In the genomic region with DNA sequence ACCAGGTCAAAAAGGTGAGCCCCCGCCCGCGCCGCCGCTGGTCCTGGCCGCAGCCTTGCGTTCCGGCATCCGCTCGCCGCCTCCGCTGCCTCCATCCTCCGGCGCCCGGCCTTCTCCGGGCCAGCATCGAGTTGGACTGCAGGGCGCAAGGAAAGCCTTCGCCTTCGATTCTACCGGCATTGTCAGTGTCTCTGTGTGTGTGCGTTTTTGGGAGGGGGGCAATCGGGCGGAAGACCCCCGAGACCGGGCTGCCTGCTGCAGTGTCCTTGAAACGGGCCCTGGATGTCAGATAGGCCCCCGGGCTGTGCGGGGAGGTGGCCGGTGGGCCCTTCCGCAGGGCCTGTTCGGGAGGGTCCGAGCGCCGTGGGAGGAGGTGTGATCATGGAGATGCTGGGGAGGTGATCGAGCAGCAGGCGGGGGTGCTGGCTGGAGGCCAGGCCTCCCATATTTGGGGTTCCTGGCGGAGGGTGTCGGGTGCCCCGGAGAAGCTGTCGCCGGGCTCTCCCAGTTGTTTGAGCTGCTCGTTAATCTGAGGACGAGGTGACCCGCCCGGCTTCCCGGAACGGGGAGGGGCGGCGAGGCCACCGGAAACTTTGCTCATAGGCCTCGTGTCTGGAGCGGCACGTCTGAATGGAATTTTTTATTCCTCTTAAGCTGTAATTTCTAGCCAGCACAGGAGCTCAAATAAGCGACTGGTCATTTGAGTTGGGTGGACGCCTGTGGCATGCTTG, we compare ENCODE assay signal across 8 cellular contexts. TPM values are rescaled to one million over a fixed set of nuclear protein-coding genes. Genes with fewer than 3 reads are reported as not detected.
A peak's percentile ranks its signal among the peaks of the same experiment; 100 is the strongest.
DNase-seq lines count a peak whose midpoint lies in the region; ATAC-seq and TF ChIP-seq lines count a peak whose summit lies in the region.

No MANE protein-coding gene starts in this region.

- peak; percentile 19 for ATAC-seq in HG02981 (IDR thresholded peaks at IDR 0.05; ENCODE audit: unreplicated experiment)
- peak; percentile 48 to 88 (median 78) for ATAC-seq in heart right ventricle
- peak; percentile 46 for ATAC-seq in sciatic nerve
- no peak for ATAC-seq in GM18858 (IDR thresholded peaks at IDR 0.05; ENCODE audit: unreplicated experiment)

- WGBS in heart right ventricle, 2 donors: 0 to 1% methylated on average over 56 of the region's 56 CpGs

- H3F3A ChIP-seq in SU-DHL-6 (ENCODE audit: insufficient read depth): peaks cover 13% of the 10 kb centered on the region

- H3K27ac ChIP-seq in SU-DHL-6 (ENCODE audit: low read depth, low read length): no peak overlapping the region
- H3K27ac ChIP-seq in heart right ventricle: peak overlapping the region; percentile 79 to 99 (median 95)

- H3K4me2 ChIP-seq in SU-DHL-6 (ENCODE audit: low read depth, low read length, poor library complexity, severe bottlenecking): peak overlapping the region; percentile 73

- H3K27me3 ChIP-seq in SU-DHL-6 (ENCODE audit: low read length) (no peaks in the 10 kb centered on the region), heart right ventricle (no peaks in the 10 kb centered on the region)

- peak overlapping the region; percentile 91 for H3K4me3 ChIP-seq in SU-DHL-6 (ENCODE audit: insufficient read depth, low read length, poor library complexity, severe bottlenecking)
- H3K4me3 ChIP-seq in heart right ventricle: peak overlapping the region; percentile 68 to 100 (median 91)

- H2AFZ ChIP-seq in SU-DHL-6 (ENCODE audit: low read depth, low read length, severe bottlenecking): peak overlapping the region; percentile 64

- TF ChIP-seq CTCF in SU-DHL-6 (IDR thresholded peaks at IDR 0.05; ENCODE audit: insufficient read depth, low read length, poor library complexity, severe bottlenecking) (no peak), heart right ventricle (IDR thresholded peaks at IDR 0.05) (no peak)

- H3K4me1 ChIP-seq in heart right ventricle: peaks cover 4 to 73% (median 44%) of the 10 kb centered on the region in 9 donors

- H3K36me3 ChIP-seq in SU-DHL-6 (ENCODE audit: low read length): no peaks in the 10 kb centered on the region
- H3K36me3 ChIP-seq in heart right ventricle: peaks cover 0 to 5% (median 0%) of the 10 kb centered on the region in 9 donors

- H3K9me3 ChIP-seq in SU-DHL-6 (ENCODE audit: insufficient read depth, low read length) (no peaks in the 10 kb centered on the region), heart right ventricle (no peaks in the 10 kb centered on the region)

- peak overlapping the region; percentile 81 for H3K9ac ChIP-seq in SU-DHL-6 (ENCODE audit: low read length)

- H4K20me1 ChIP-seq in SU-DHL-6 (ENCODE audit: low read depth, low read length): no peaks in the 10 kb centered on the region

- no peaks in the 10 kb centered on the region for H3K9me2 ChIP-seq in SU-DHL-6 (replicated peaks; ENCODE audit: insufficient read depth, low read length)

- intact Hi-C loops in heart right ventricle (cut with DNase I) (loop anchor here in 7 of 10 donors (2.0 to 10.0 kb wide), 11 partner anchors 42 to 88 kb away; no protein-coding TSS in a partner anchor), sciatic nerve (cut with DNase I) (loop anchor here (2.0 kb wide), 1 partner anchor 74 kb away; no protein-coding TSS in a partner anchor)

- DNase-seq in NCI-H2081 (lab: John Stamatoyannopoulos, UW): peak; percentile 4 to 37
- DNase-seq in NCI-H2081 treated with DMSO at 0.1 percent for 48 hours (lab: John Stamatoyannopoulos, UW): no peak
- peak; percentile 45 for DNase-seq in activated naive CD8-positive, alpha-beta T cell treated with anti-CD3 and anti-CD28 coated beads, Interleukin-2, amount 50 U/mL, for 16 hours (ENCODE audit: low read depth, low spot score)
- peak; percentile 83 to 88 for DNase-seq in heart right ventricle
- DNase-seq in sciatic nerve (ENCODE audit: low spot score): peak; percentile 85

- peaks cover 17% of the 10 kb centered on the region; the same call in 1 of the 2 replicates for H3K79me2 ChIP-seq in SU-DHL-6 (ENCODE audit: insufficient read depth, low read length)

RNA-seq across cellular contexts. Expression of gene HK1, which starts 40.9 kb away (rescaled TPM):
- 100 to 1,000 TPM; 178 to 322 (median 239) TPM for total RNA-seq in heart right ventricle
- polyA plus RNA-seq in heart right ventricle: 100 to 1,000 TPM in 1 of 2 donors, 10 to 100 TPM in 1; 51.9 to 161 TPM
- 58.3 TPM for total RNA-seq in sciatic nerve
